ENCODE assay signal across 13 cellular contexts in the genomic region with DNA sequence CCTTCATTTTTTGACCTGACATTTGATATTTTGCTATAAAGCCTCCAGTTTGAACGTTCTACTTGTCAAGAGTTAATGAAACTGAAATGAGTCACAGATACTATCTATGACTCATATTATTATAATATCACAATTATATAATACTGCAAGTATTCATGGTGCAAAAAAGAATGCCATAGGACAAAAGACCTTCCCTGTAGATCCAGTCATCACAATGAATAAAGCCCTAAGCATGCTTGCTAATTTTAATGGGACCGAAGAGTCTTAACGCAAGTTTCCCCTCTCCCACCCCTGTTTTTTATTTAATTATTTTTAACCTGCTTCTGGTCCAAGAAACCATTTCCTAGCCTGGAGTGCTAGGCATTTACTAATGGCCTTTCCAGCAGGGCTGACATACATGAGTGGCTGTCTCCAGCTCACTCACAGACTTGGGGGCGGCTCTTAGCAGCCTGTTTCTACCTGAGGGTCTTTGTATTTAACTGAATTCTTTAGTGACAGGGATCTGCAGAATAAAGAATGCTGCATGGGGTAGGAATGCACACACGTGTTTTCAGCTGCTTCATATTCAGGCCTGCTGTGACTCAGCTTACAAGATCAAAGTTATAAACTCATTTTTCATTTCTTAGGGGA.
A peak's percentile ranks its signal among the peaks of the same experiment; 100 is the strongest.
DNase-seq lines count a peak whose midpoint lies in the region; ATAC-seq lines count a peak whose summit lies in the region.
"Had no signal": no experiment of that assay in that cellular context is flagged by ENCODE, and none has a peak within 500 bp of the region (broad histone marks: within the 10 kb centered on the region; RNA-seq: fewer than 3 reads in every experiment).

No MANE protein-coding gene starts in this region.

- intact Hi-C loops in CD4-positive, alpha-beta memory T cell (cut with micrococcal nuclease): no loop called here
- intact Hi-C loops in posterior vena cava (cut with DNase I): no loop called here

- H3K9me3 Mint-ChIP-seq in CD4-positive, alpha-beta memory T cell: no peaks in the 10 kb centered on the region
- H3K9me3 Mint-ChIP-seq: stimulated activated memory B cell treated with anti-CD40 and anti-IgM and Interleukin-4, amounts not matched to agents 10 μg/mL and 1 μg/mL and 100 μg/mL, for 72 hours; T-helper 1 cell treated with Interleukin-12 subunit alpha and Interleukin-12 subunit beta and Interleukin-4 antibody, amounts not matched to agents 30 μg/mL and 1 μg/mL, for 36 hours had no signal

- POLR2A ChIA-PET in CD4-positive, alpha-beta memory T cell (lab: Charles Lee; ENCODE audit: partially characterized antibody): interaction anchor here (1.2 to 4.0 kb wide), 4 partner anchors 12 to 23 kb away, joined by 3 to 29 read pairs (median 6); no protein-coding TSS in a partner anchor

- CTCF ChIA-PET in CD4-positive, alpha-beta memory T cell (lab: Charles Lee; ENCODE audit: partially characterized antibody): interaction anchor here (1.2 to 2.2 kb wide), 2 partner anchors 12 to 44 kb away, joined by 4 to 8 read pairs; no protein-coding TSS in a partner anchor

- no peak overlapping the region for H3K4me3 Mint-ChIP-seq in CD4-positive, alpha-beta memory T cell
- H3K4me3 Mint-ChIP-seq: stimulated activated memory B cell treated with anti-CD40 and anti-IgM and Interleukin-4, amounts not matched to agents 10 μg/mL and 1 μg/mL and 100 μg/mL, for 72 hours; T-helper 1 cell treated with Interleukin-12 subunit alpha and Interleukin-12 subunit beta and Interleukin-4 antibody, amounts not matched to agents 30 μg/mL and 1 μg/mL, for 36 hours had no signal

- H3K36me3 ChIP-seq in CD4-positive, alpha-beta memory T cell (ENCODE audit: insufficient read depth, low read length): no peaks in the 10 kb centered on the region
- no peaks in the 10 kb centered on the region for H3K36me3 ChIP-seq in muscle layer of duodenum (ENCODE audit: control insufficient read depth in 1 of 2, insufficient read depth in 2 of 2, low read length in 2 of 2)

- H3K4me3 ChIP-seq in CD4-positive, alpha-beta memory T cell (ENCODE audit: low read length in 2 of 2): no peak overlapping the region
- H3K4me3 ChIP-seq in muscle layer of duodenum (ENCODE audit: low read depth in 1 of 2, low read length in 2 of 2): no peak overlapping the region

- peaks cover 5 to 21% (median 12%) of the 10 kb centered on the region in 4 donors for H3K4me1 Mint-ChIP-seq in CD4-positive, alpha-beta memory T cell
- H3K4me1 Mint-ChIP-seq: stimulated activated memory B cell treated with anti-CD40 and anti-IgM and Interleukin-4, amounts not matched to agents 10 μg/mL and 1 μg/mL and 100 μg/mL, for 72 hours had no signal

- DNase-seq in CD4-positive, alpha-beta memory T cell: no peak
- DNase-seq in LHCN-M2 (ENCODE audit: low read depth) (peak; percentile 58), dedifferentiated amniotic fluid mesenchymal stem cell (ENCODE audit: extremely low spot score) (peak; percentile 48), posterior vena cava (ENCODE audit: low spot score) (no peak), epidermal melanocyte (ENCODE audit: insufficient read length, low spot score) (no peak)
- DNase-seq in stimulated activated CD4-positive, alpha-beta T cell treated with anti-CD3 and anti-CD28 coated beads, Interleukin-1b, Interleukin-23, amount 100 ng/mL, for 48 hours: no peak
- DNase-seq: DND-41, left colon, NCI-H446 had no signal

- H3K27me3 Mint-ChIP-seq in CD4-positive, alpha-beta memory T cell: peaks cover 2 to 3% of the 10 kb centered on the region in 2 donors

- no peak for ATAC-seq in GM18517 (IDR thresholded peaks at IDR 0.05; ENCODE audit: unreplicated experiment)
- ATAC-seq: stimulated activated memory B cell treated with anti-CD40 and anti-IgM and Interleukin-4, amounts not matched to agents 10 μg/mL and 1 μg/mL and 100 μg/mL, for 72 hours had no signal

- H3K27ac Mint-ChIP-seq in CD4-positive, alpha-beta memory T cell: peak overlapping the region; percentile 3 to 92 (median 67)
- H3K27ac Mint-ChIP-seq: stimulated activated memory B cell treated with anti-CD40 and anti-IgM and Interleukin-4, amounts not matched to agents 10 μg/mL and 1 μg/mL and 100 μg/mL, for 72 hours; T-helper 1 cell treated with Interleukin-12 subunit alpha and Interleukin-12 subunit beta and Interleukin-4 antibody, amounts not matched to agents 30 μg/mL and 1 μg/mL, for 36 hours had no signal

- H3K27ac ChIP-seq in CD4-positive, alpha-beta memory T cell (ENCODE audit: low read depth, low read length): peak overlapping the region; percentile 48
- peak overlapping the region; percentile 48 for H3K27ac ChIP-seq in muscle layer of duodenum (ENCODE audit: low read length)

- peaks cover 20% of the 10 kb centered on the region for H3K4me1 ChIP-seq in CD4-positive, alpha-beta memory T cell (ENCODE audit: insufficient read depth, low read length)
- H3K4me1 ChIP-seq in muscle layer of duodenum (ENCODE audit: control insufficient read depth in 1 of 2, insufficient read depth in 2 of 2, low read length in 2 of 2): peaks cover 0 to 6% of the 10 kb centered on the region in 2 donors

- H3K9me3 ChIP-seq in CD4-positive, alpha-beta memory T cell (ENCODE audit: control insufficient read depth in 1 of 2, low read length in 2 of 2): no peaks in the 10 kb centered on the region
- H3K9me3 ChIP-seq in muscle layer of duodenum (ENCODE audit: control insufficient read depth in 1 of 2, low read length in 2 of 2): no peaks in the 10 kb centered on the region

- no peaks in the 10 kb centered on the region for H3K36me3 Mint-ChIP-seq in CD4-positive, alpha-beta memory T cell
- H3K36me3 Mint-ChIP-seq: stimulated activated memory B cell treated with anti-CD40 and anti-IgM and Interleukin-4, amounts not matched to agents 10 μg/mL and 1 μg/mL and 100 μg/mL, for 72 hours had no signal

- H3K27me3 ChIP-seq in CD4-positive, alpha-beta memory T cell (ENCODE audit: insufficient read depth, low read length): no peaks in the 10 kb centered on the region
- H3K27me3 ChIP-seq in muscle layer of duodenum (ENCODE audit: low read depth, low read length): no peaks in the 10 kb centered on the region

Comparison
In these comparisons a context has a peak if more than half of its experiments do, and no peak if none do; other contexts are left out.
1. DNase-seq: peak in LHCN-M2 (single experiment) and dedifferentiated amniotic fluid mesenchymal stem cell (single experiment); none in CD4-positive, alpha-beta memory T cell (0 of 5), stimulated activated CD4-positive, alpha-beta T cell treated with anti-CD3 and anti-CD28 coated beads, Interleukin-1b, Interleukin-23, amount 100 ng/mL, for 48 hours (single experiment), posterior vena cava (single experiment) and epidermal melanocyte (single experiment).